In the genomic region with DNA sequence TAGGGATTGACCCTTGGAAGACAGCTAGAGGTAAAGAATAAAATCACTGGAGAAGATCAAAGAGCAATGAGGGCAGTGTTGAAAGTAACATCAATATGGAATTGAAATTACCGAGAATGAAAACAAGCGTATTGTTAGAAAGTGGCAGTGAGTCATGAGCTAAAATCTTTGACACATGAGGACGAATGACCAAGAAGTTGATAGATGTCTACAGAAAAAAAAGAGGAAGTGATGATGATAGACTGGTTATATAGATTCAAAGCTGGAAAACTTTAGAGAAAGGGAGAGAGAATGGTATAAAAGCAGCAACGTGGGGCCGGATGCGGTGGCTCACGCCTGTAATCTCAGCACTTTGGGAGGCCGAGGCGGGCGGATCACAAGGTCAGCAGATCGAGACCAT, we compare ENCODE assay signal across 1 cellular context.
TF ChIP-seq lines count a peak whose summit lies in the region.

No MANE protein-coding gene starts in this region.

TF ChIP-seq in GM12878, 131 proteins besides CTCF, POLR2A, EP300 and RAD21 (continued from another document):
- TF ChIP-seq, protein P1, sequence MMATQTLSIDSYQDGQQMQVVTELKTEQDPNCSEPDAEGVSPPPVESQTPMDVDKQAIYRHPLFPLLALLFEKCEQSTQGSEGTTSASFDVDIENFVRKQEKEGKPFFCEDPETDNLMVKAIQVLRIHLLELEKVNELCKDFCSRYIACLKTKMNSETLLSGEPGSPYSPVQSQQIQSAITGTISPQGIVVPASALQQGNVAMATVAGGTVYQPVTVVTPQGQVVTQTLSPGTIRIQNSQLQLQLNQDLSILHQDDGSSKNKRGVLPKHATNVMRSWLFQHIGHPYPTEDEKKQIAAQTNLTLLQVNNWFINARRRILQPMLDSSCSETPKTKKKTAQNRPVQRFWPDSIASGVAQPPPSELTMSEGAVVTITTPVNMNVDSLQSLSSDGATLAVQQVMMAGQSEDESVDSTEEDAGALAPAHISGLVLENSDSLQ (IDR thresholded peaks at IDR 0.05) = peak; percentile 37; the same call in 1 of the 2 replicates
- no peak for TF ChIP-seq ETV6 (conservative IDR thresholded peaks at IDR 0.05 in 1 of 2, IDR thresholded peaks at IDR 0.05 in 1 of 2; ENCODE audit: borderline replicate concordance in 1 of 2, low read depth in 1 of 2)
- peak; percentile 32 to 33; a peak in 2 of 4 replicates for TF ChIP-seq IKZF2 (IDR thresholded peaks at IDR 0.05)
TF ChIP-seq in GM12878: peak in this region for 3.
